Comparison of ENCODE assay signal across 11 cellular contexts in genomic region chr3:137988152-137988551, GRCh38. TPM values are rescaled to one million over a fixed set of nuclear protein-coding genes. Genes with fewer than 3 reads are reported as not detected.
DNase-seq lines count a peak whose midpoint lies in the region; ATAC-seq and TF ChIP-seq lines count a peak whose summit lies in the region.
"Had no signal": no experiment of that assay in that cellular context is flagged by ENCODE, and none has a peak within 500 bp of the region (broad histone marks: within the 10 kb centered on the region; RNA-seq: fewer than 3 reads in every experiment).

No MANE protein-coding gene starts in this region.

- no peaks in the 10 kb centered on the region for H3K36me3 ChIP-seq in lower lobe of right lung
- H3K36me3 ChIP-seq: SJCRH30, thyroid gland had no signal

- no peak overlapping the region for H3K27ac Mint-ChIP-seq in progenitor cell of endocrine pancreas

- TF ChIP-seq CTCF in lower lobe of right lung (IDR thresholded peaks at IDR 0.05) (no peak), progenitor cell of endocrine pancreas (IDR thresholded peaks at IDR 0.05; ENCODE audit: unreplicated experiment) (no peak)

- no peaks in the 10 kb centered on the region for H3K9me3 ChIP-seq in lower lobe of right lung
- H3K9me3 ChIP-seq: SJCRH30, thyroid gland had no signal

- no peak overlapping the region for H3K27ac ChIP-seq in lower lobe of right lung
- H3K27ac ChIP-seq: SJCRH30, thyroid gland had no signal

- peaks cover 19% of the 10 kb centered on the region for H3K4me1 Mint-ChIP-seq in progenitor cell of endocrine pancreas (ENCODE audit: low read depth)

- ATAC-seq in GM21423 (IDR thresholded peaks at IDR 0.05; ENCODE audit: unreplicated experiment) (peak; percentile 83), HG03159 (IDR thresholded peaks at IDR 0.05; ENCODE audit: unreplicated experiment) (peak; percentile 76), lower lobe of right lung (peak; percentile 69 to 96)

- H3K4me3 Mint-ChIP-seq in progenitor cell of endocrine pancreas (ENCODE audit: low read depth): no peak overlapping the region

- H3K27me3 ChIP-seq in lower lobe of right lung (ENCODE audit: low read depth): no peaks in the 10 kb centered on the region
- H3K27me3 ChIP-seq: thyroid gland had no signal

- DNase-seq in NCI-H345 (lab: John Stamatoyannopoulos, UW) (peak; percentile 48), NCI-H345 treated with DMSO at 0.1 percent for 48 hours (lab: John Stamatoyannopoulos, UW; ENCODE audit: unreplicated experiment) (no peak), lower lobe of right lung (no peak), SW480 (ENCODE audit: low spot score) (no peak), GF-D8 (lab: John Stamatoyannopoulos, UW) (no peak), progenitor cell of endocrine pancreas (ENCODE audit: low spot score, unreplicated experiment) (no peak)
- DNase-seq: 8988T, SJCRH30, thyroid gland had no signal

- H3K4me1 ChIP-seq in lower lobe of right lung: no peaks in the 10 kb centered on the region
- H3K4me1 ChIP-seq: SJCRH30, thyroid gland had no signal

- no peak overlapping the region for H3K4me3 ChIP-seq in lower lobe of right lung
- H3K4me3 ChIP-seq: SJCRH30, thyroid gland had no signal

- H3K9me3 Mint-ChIP-seq in progenitor cell of endocrine pancreas (ENCODE audit: low read depth): peaks cover 1% of the 10 kb centered on the region

- peaks cover 2% of the 10 kb centered on the region for H3K36me3 Mint-ChIP-seq in progenitor cell of endocrine pancreas (ENCODE audit: insufficient read depth)

- intact Hi-C loops in lower lobe of right lung (cut with DNase I): no loop called here

- H3K27me3 Mint-ChIP-seq in progenitor cell of endocrine pancreas: no peaks in the 10 kb centered on the region

RNA-seq across cellular contexts. Expression of gene CLDN18, which starts 21.8 kb away (rescaled TPM):
- 162 TPM for total RNA-seq in lower lobe of right lung
- total RNA-seq in progenitor cell of endocrine pancreas: 19.5 and 22.2 TPM in 2 replicates
- total RNA-seq: SJCRH30, thyroid gland had no signal
